ENCODE assay signal across 21 cellular contexts in genomic region chr1:204299828-204300365, GRCh38. TPM values are rescaled to one million over a fixed set of nuclear protein-coding genes. Genes with fewer than 3 reads are reported as not detected.
DNase-seq lines count a peak whose midpoint lies in the region; ATAC-seq and TF ChIP-seq lines count a peak whose summit lies in the region.
"Had no signal": no experiment of that assay in that cellular context is flagged by ENCODE, and none has a peak within 500 bp of the region (broad histone marks: within the 10 kb centered on the region; RNA-seq: fewer than 3 reads in every experiment).

No MANE protein-coding gene starts in this region.

- H3K4me1 Mint-ChIP-seq in brain: peaks cover 61% of the 10 kb centered on the region

- no peak overlapping the region for H3K4me3 Mint-ChIP-seq in brain
- H3K4me3 Mint-ChIP-seq: CD8-positive, alpha-beta T cell; GM23338 had no signal

- H3K9me3 Mint-ChIP-seq in brain: no peaks in the 10 kb centered on the region
- H3K9me3 Mint-ChIP-seq: CD8-positive, alpha-beta T cell; GM23338 had no signal

- ATAC-seq in left ventricle myocardium superior (peak; percentile 37), left cardiac atrium (no peak), HG03520 (IDR thresholded peaks at IDR 0.05; ENCODE audit: unreplicated experiment) (no peak)
- ATAC-seq: A549; CD8-positive, alpha-beta T cell; GM12878; GM23338 had no signal

- intact Hi-C loops in left ventricle myocardium superior (cut with micrococcal nuclease) (no loop called here), left cardiac atrium (cut with DNase I) (no loop called here)

- peaks cover 12% of the 10 kb centered on the region for H3K27me3 Mint-ChIP-seq in brain

- TF ChIP-seq CTCF in brain (conservative IDR thresholded peaks at IDR 0.05): no peak

- DNase-seq in left ventricle myocardium superior (no peak), left cardiac atrium (no peak), myocyte (ENCODE audit: low read depth) (peak; percentile 91), NCI-H748 (lab: John Stamatoyannopoulos, UW; ENCODE audit: unreplicated experiment) (no peak), iPS-NIHi7 (ENCODE audit: extremely low spot score) (no peak)
- DNase-seq in central memory CD4-positive, alpha-beta T cell: no peak
- DNase-seq: CD8-positive, alpha-beta T cell; DMS53; EL; HCEC 1CT; MM.1S; NCI-H1092; NCI-H146; NCI-H2081; OCI-M1; SHP77 had no signal

- H3K27ac Mint-ChIP-seq in brain: peak overlapping the region in 3 of 5 experiments; percentile 9 to 76 (median 39)
- H3K27ac Mint-ChIP-seq: CD8-positive, alpha-beta T cell; GM23338 had no signal

- H3K36me3 Mint-ChIP-seq in brain: peaks cover 9% of the 10 kb centered on the region
- H3K36me3 Mint-ChIP-seq: CD8-positive, alpha-beta T cell had no signal

RNA-seq across cellular contexts. Expression of gene PLEKHA6, which starts 59.8 kb away (rescaled TPM):
- total RNA-seq in left ventricle myocardium superior (21.6 TPM), left cardiac atrium (10 to 100 TPM; 14.1 to 19.8 TPM), myocyte (16.7 and 18.7 TPM in 2 replicates)
- polyA plus RNA-seq in brain (ENCODE audit: insufficient read depth, low read depth, low replicate concordance): 27.8 TPM
- polyA plus RNA-seq in myocyte (2012): 15.6 TPM
